ENCODE assay signal across 9 cellular contexts in the genomic region with DNA sequence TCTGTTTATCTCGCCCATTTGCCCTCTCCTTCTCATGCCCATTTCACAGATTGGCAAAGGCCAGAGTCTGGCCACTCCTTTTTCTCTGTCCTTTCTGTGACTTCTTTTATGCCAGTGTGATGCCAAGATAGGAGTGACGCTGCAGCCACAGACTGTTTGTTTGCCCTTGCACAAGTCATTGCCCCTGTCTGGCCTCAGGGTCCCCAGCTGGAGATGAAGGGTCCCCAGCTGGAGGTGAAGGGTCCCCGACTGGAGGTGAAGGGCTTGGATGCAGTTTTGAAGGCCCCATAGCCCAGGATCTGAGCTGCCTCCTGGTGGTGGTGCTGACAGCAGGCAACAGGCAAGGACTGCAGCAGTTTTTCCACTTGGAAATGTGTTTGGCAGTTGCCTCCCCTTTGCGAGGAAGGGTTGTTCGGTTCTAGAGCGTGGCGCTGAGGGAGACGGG. TPM values are rescaled to one million over a fixed set of nuclear protein-coding genes. Genes with fewer than 3 reads are reported as not detected.
DNase-seq lines count a peak whose midpoint lies in the region; ATAC-seq and TF ChIP-seq lines count a peak whose summit lies in the region.
"Had no signal": no experiment of that assay in that cellular context is flagged by ENCODE, and none has a peak within 500 bp of the region (broad histone marks: within the 10 kb centered on the region; RNA-seq: fewer than 3 reads in every experiment).

No MANE protein-coding gene starts in this region.

- H3K27me3 ChIP-seq in ascending aorta: no peaks in the 10 kb centered on the region
- H3K27me3 ChIP-seq in tibial artery: no peaks in the 10 kb centered on the region
- H3K27me3 ChIP-seq in MM.1S (replicated peaks; ENCODE audit: insufficient read depth, low read length): peaks cover 40% of the 10 kb centered on the region

- ATAC-seq in GM18870 (IDR thresholded peaks at IDR 0.05; ENCODE audit: unreplicated experiment): no peak

- H3K4me3 ChIP-seq in ascending aorta: peak overlapping the region in 1 of 2 donors; percentile 6
- no peak overlapping the region for H3K4me3 ChIP-seq in tibial artery
- H3K4me3 ChIP-seq in MM.1S (ENCODE audit: low read length): no peak overlapping the region

- H3K9me3 ChIP-seq in ascending aorta (no peaks in the 10 kb centered on the region), tibial artery (no peaks in the 10 kb centered on the region), MM.1S (replicated peaks; ENCODE audit: insufficient read depth, low read length) (no peaks in the 10 kb centered on the region)

- no peaks in the 10 kb centered on the region for H4K20me1 ChIP-seq in MM.1S (ENCODE audit: insufficient read depth, low read length)

- no peaks in the 10 kb centered on the region for H3K79me2 ChIP-seq in MM.1S (ENCODE audit: low read length)

- no peak overlapping the region for H3K9ac ChIP-seq in MM.1S (ENCODE audit: low read length)

- TF ChIP-seq CTCF in ascending aorta (IDR thresholded peaks at IDR 0.05): peak; percentile 45 to 68 (median 53)
- peak; percentile 37 to 63 for TF ChIP-seq CTCF in tibial artery (IDR thresholded peaks at IDR 0.05)
- TF ChIP-seq CTCF in MM.1S (IDR thresholded peaks at IDR 0.05; ENCODE audit: low read length): no peak

- no peak overlapping the region for H2AFZ ChIP-seq in MM.1S (ENCODE audit: low read length)

- peaks cover 0 to 8% of the 10 kb centered on the region in 2 donors for H3K4me1 ChIP-seq in ascending aorta
- H3K4me1 ChIP-seq in tibial artery: peaks cover 0 to 24% (median 10%) of the 10 kb centered on the region in 4 donors
- no peaks in the 10 kb centered on the region for H3K4me1 ChIP-seq in MM.1S (ENCODE audit: low read length)

- H3K9me2 ChIP-seq in MM.1S (replicated peaks; ENCODE audit: insufficient read depth, low read length): no peaks in the 10 kb centered on the region

- intact Hi-C loops in ascending aorta (cut with DNase I): loop anchor here (1.0 to 5.0 kb wide), 3 partner anchors 36 to 341 kb away; partner anchors contain the start of gene UNC5B
- intact Hi-C loops in tibial artery (cut with DNase I; ENCODE audit: low total_unique reads): no loop called here

- peak; percentile 14 for DNase-seq in NCI-H2107 treated with DMSO at 0.1 percent for 48 hours (lab: John Stamatoyannopoulos, UW; ENCODE audit: unreplicated experiment)
- no peak for DNase-seq in NCI-H2107 (lab: John Stamatoyannopoulos, UW)
- DNase-seq in ascending aorta (ENCODE audit: low spot score in 2 of 2): peak in 1 of 2 donors; percentile 70
- DNase-seq in hippocampal formation (lab: John Stamatoyannopoulos, UW): peak; percentile 19 to 50
- no peak for DNase-seq in tibial artery
- no peak for DNase-seq in T-helper 9 cell
- DNase-seq in MM.1S: no peak

- H3K27ac ChIP-seq in ascending aorta (peak overlapping the region; percentile 26 to 49), tibial artery (peak overlapping the region in 1 of 2 donors; percentile 3), MM.1S (ENCODE audit: low read length) (no peak overlapping the region)

- H3K4me2 ChIP-seq in MM.1S (ENCODE audit: low read depth, low read length): no peak overlapping the region

- no peaks in the 10 kb centered on the region for H3F3A ChIP-seq in MM.1S (ENCODE audit: insufficient read depth, low read length)

- H3K36me3 ChIP-seq in ascending aorta: no peaks in the 10 kb centered on the region
- no peaks in the 10 kb centered on the region for H3K36me3 ChIP-seq in tibial artery
- no peaks in the 10 kb centered on the region for H3K36me3 ChIP-seq in MM.1S (replicated peaks; ENCODE audit: insufficient read depth, low read length)

RNA-seq across cellular contexts. Expression of gene SLC29A3, which starts 50.8 kb away (rescaled TPM):
- 0.64 TPM for total RNA-seq in ascending aorta

RNA-seq across cellular contexts. Expression of gene UNC5B, which starts 55.9 kb away (rescaled TPM):
- total RNA-seq in ascending aorta: 42.4 TPM
- total RNA-seq: B cell had no signal

Comparison
In these comparisons a context has a peak if more than half of its experiments do, and no peak if none do; other contexts are left out.
1. DNase-seq: peak in NCI-H2107 treated with DMSO at 0.1 percent for 48 hours (single experiment) and hippocampal formation (2 of 2); none in NCI-H2107 (single experiment), tibial artery (0 of 2), T-helper 9 cell (single experiment) and MM.1S (single experiment).